22 cellular contexts compared by ENCODE assay signal in genomic region chr7:16812542-16813231, GRCh38. TPM values are rescaled to one million over a fixed set of nuclear protein-coding genes. Genes with fewer than 3 reads are reported as not detected.
"Had no signal": no experiment of that assay in that cellular context is flagged by ENCODE, and none has a peak within 500 bp of the region (broad histone marks: within the 10 kb centered on the region; RNA-seq: fewer than 3 reads in every experiment).

No MANE protein-coding gene starts in this region.

- ATAC-seq: effector memory CD8-positive, alpha-beta T cell; gastrocnemius medialis; natural killer cell treated with Interleukin-12 subunit alpha and Interleukin-12 subunit beta and Interleukin-15 and Interleukin-18, amount 100 ng/mL, for 72 hours; right cardiac atrium had no signal

- H3K4me3 Mint-ChIP-seq: activated CD4-positive, alpha-beta T cell treated with anti-CD3 and anti-CD28 coated beads, Interleukin-2, amount 10 ng/mL, durations not matched to agents 7 days and 5 days; activated naive CD8-positive, alpha-beta T cell; effector memory CD8-positive, alpha-beta T cell; memory B cell; natural killer cell treated with Interleukin-12 subunit alpha and Interleukin-12 subunit beta and Interleukin-15 and Interleukin-18, amount 100 ng/mL, for 72 hours had no signal

- H3K4me1 Mint-ChIP-seq: activated CD4-positive, alpha-beta T cell treated with anti-CD3 and anti-CD28 coated beads, Interleukin-2, amount 10 ng/mL, durations not matched to agents 7 days and 5 days had no signal

- H3K27ac Mint-ChIP-seq: activated CD4-positive, alpha-beta T cell treated with anti-CD3 and anti-CD28 coated beads, Interleukin-2, amount 10 ng/mL, durations not matched to agents 7 days and 5 days; activated naive CD8-positive, alpha-beta T cell; effector memory CD8-positive, alpha-beta T cell; memory B cell; natural killer cell treated with Interleukin-12 subunit alpha and Interleukin-12 subunit beta and Interleukin-15 and Interleukin-18, amount 100 ng/mL, for 72 hours had no signal

- H3K36me3 Mint-ChIP-seq: activated naive CD8-positive, alpha-beta T cell; memory B cell; natural killer cell treated with Interleukin-12 subunit alpha and Interleukin-12 subunit beta and Interleukin-15 and Interleukin-18, amount 100 ng/mL, for 72 hours had no signal

- H3K27me3 ChIP-seq: gastrocnemius medialis, suprapubic skin, upper lobe of right lung had no signal

- H3K4me1 ChIP-seq: gastrocnemius medialis, left ventricle myocardium inferior, prostate gland, suprapubic skin, upper lobe of right lung had no signal

- H3K9me3 ChIP-seq: gastrocnemius medialis, left ventricle myocardium inferior, prostate gland, suprapubic skin, upper lobe of right lung had no signal

- H3K4me3 ChIP-seq: gastrocnemius medialis, left ventricle myocardium inferior, prostate gland, suprapubic skin, upper lobe of right lung had no signal

- H3K9me3 Mint-ChIP-seq: activated CD4-positive, alpha-beta T cell treated with anti-CD3 and anti-CD28 coated beads, Interleukin-2, amount 10 ng/mL, durations not matched to agents 7 days and 5 days; effector memory CD8-positive, alpha-beta T cell; memory B cell; natural killer cell treated with Interleukin-12 subunit alpha and Interleukin-12 subunit beta and Interleukin-15 and Interleukin-18, amount 100 ng/mL, for 72 hours had no signal

- H3K27ac ChIP-seq: gastrocnemius medialis, left ventricle myocardium inferior, prostate gland, suprapubic skin, upper lobe of right lung had no signal

- H3K36me3 ChIP-seq: gastrocnemius medialis, left ventricle myocardium inferior, prostate gland, suprapubic skin, upper lobe of right lung had no signal

- DNase-seq: activated CD4-positive, alpha-beta T cell treated with anti-CD3 and anti-CD28 coated beads, Interleukin-2, amount 10 ng/mL, durations not matched to agents 7 days and 5 days; activated gamma-delta T cell treated with Interleukin-2 at 50 U/mL for 16 hours; amniotic stem cell; cerebellar nuclear complex; dermis blood vessel endothelial cell; effector memory CD8-positive, alpha-beta T cell; erythroblast; gastrocnemius medialis; left ventricle myocardium inferior; nucleus accumbens; small intestine; stimulated activated CD4-positive, alpha-beta T cell treated with anti-CD3 and anti-CD28 coated beads, Interleukin-4, amount 100 ng/mL, for 24 hours; stimulated activated CD8-positive, alpha-beta memory T cell treated with anti-CD3 and anti-CD28 coated beads, Interleukin-4, amount 100 ng/mL, for 48 hours; stimulated activated naive CD4-positive, alpha-beta T cell treated with Interleukin-2 at 50 U/mL for 16 hours; SW 1271; upper lobe of right lung had no signal

RNA-seq across cellular contexts. Expression of gene AGR2, which starts 7.9 kb away (rescaled TPM):
- total RNA-seq: activated CD4-positive, alpha-beta T cell treated with anti-CD3 and anti-CD28 coated beads, Interleukin-2, amount 10 ng/mL, durations not matched to agents 7 days and 5 days; left ventricle myocardium inferior; natural killer cell treated with Interleukin-12 subunit alpha and Interleukin-12 subunit beta and Interleukin-15 and Interleukin-18, amount 100 ng/mL, for 72 hours; right cardiac atrium had no signal
